Comparison of ENCODE assay signal across 1 cellular context in genomic region chr17:64398330-64398729, GRCh38.
TF ChIP-seq lines count a peak whose summit lies in the region.

No MANE protein-coding gene starts in this region.

TF ChIP-seq in GM12878, 131 proteins besides CTCF, POLR2A, EP300 and RAD21 (continued from another document):
- TF ChIP-seq MAX (IDR thresholded peaks at IDR 0.05; ENCODE audit: low read depth, low read length) (no peak), MYC (IDR thresholded peaks at IDR 0.05; ENCODE audit: insufficient read depth, insufficient read length, insufficient replicate concordance, low read length, severe bottlenecking) (no peak), ZNF622 (IDR thresholded peaks at IDR 0.05) (no peak)
